10 cellular contexts compared by ENCODE assay signal in the genomic region with DNA sequence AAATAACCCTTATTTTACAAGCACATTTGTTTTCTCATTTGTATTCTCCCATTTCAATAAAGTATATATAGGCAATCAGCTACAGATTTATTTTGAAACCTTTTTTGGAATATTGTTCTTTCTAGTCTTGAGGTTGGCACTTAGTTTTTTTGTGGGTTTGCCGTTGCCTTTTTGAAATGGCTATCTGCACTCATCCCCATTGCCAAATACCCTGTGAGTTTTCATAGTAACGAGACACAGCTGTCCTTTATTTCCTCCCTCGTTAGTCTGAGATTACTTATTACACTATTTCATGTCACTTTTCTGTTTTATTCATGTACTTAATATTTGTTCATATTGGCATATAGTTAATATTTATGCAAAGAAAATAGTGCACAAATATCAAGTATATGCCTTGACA.
"Had no signal": no experiment of that assay in that cellular context is flagged by ENCODE, and none has a peak within 500 bp of the region (broad histone marks: within the 10 kb centered on the region; RNA-seq: fewer than 3 reads in every experiment).

No MANE protein-coding gene starts in this region.

- ATAC-seq: HCT116, HepG2 had no signal

- H3K27ac ChIP-seq: HL-60, KMS-11 had no signal

- FAIRE-seq: HepG2 had no signal

- H3K9ac ChIP-seq: KMS-11 had no signal

- H3K36me3 ChIP-seq: HAP-1 had no signal

- H3K9me3 ChIP-seq: HAP-1 had no signal

- DNase-seq: GOT3, H7, HFFc6, Karpas-422, KBM-7 had no signal

- H3K4me1 ChIP-seq: HAP-1 had no signal

- H3K4me3 ChIP-seq: HAP-1 had no signal
